13 cellular contexts compared by ENCODE assay signal in genomic region chr1:189131576-189131975, GRCh38.
DNase-seq lines count a peak whose midpoint lies in the region; FAIRE-seq and TF ChIP-seq lines count a peak whose summit lies in the region.
"Had no signal": no experiment of that assay in that cellular context is flagged by ENCODE, and none has a peak within 500 bp of the region (broad histone marks: within the 10 kb centered on the region; RNA-seq: fewer than 3 reads in every experiment).

No MANE protein-coding gene starts in this region.

- DNase-seq in D721Med (ENCODE audit: insufficient read length, low spot score) (no peak), HCEC 1CT (peak; percentile 56), adipocyte (ENCODE audit: low read depth) (peak; percentile 61), fibroblast of peridontal ligament (ENCODE audit: extremely low read depth) (peak; percentile 33), HEK293T (ENCODE audit: extremely low spot score) (no peak)
- DNase-seq in activated T-cell treated with anti-CD3 and anti-CD28 coated beads, Interleukin-2, amount 50 U/mL, for 1 hour = no peak
- DNase-seq in activated CD4-positive, alpha-beta T cell treated with anti-CD3 and anti-CD28 coated beads for 1 hour = no peak
- DNase-seq: BE2C, DND-41, H9, HFFc6 had no signal

- no peak for TF ChIP-seq CTCF in D721Med (IDR thresholded peaks at IDR 0.05; ENCODE audit: insufficient read depth, missing control alignments)

- CTCF ChIA-PET in HEK293T (lab: Yijun Ruan, JAX) = no interaction called here

- peaks cover 2% of the 10 kb centered on the region for H3K9me3 ChIP-seq in adipocyte (ENCODE audit: control insufficient read depth, low read length)
- H3K9me3 ChIP-seq: BE2C had no signal

- POLR2A ChIA-PET in HEK293T (lab: Yijun Ruan, JAX) = no interaction called here

- FAIRE-seq in D721Med (lab: Jason Lieb, UNC) = peak; percentile 82
- FAIRE-seq: A204.1 had no signal

- H3K4me3 ChIP-seq in adipocyte (ENCODE audit: low read length) = no peak overlapping the region
- H3K4me3 ChIP-seq: GM23338 had no signal

- no peaks in the 10 kb centered on the region for H3K27me3 ChIP-seq in adipocyte (replicated peaks; ENCODE audit: control insufficient read depth, insufficient read depth, low read length)
- H3K27me3 ChIP-seq: BE2C had no signal

- no peaks in the 10 kb centered on the region for H3K4me1 ChIP-seq in adipocyte (ENCODE audit: control insufficient read depth, insufficient read depth, low read length)
- H3K4me1 ChIP-seq: BE2C had no signal

- H3K36me3 ChIP-seq in adipocyte (ENCODE audit: control insufficient read depth, insufficient read depth, low read length, severe bottlenecking) = no peaks in the 10 kb centered on the region
- H3K36me3 ChIP-seq: BE2C had no signal

- H3K9ac ChIP-seq in adipocyte (ENCODE audit: low read length) = no peak overlapping the region

TF ChIP-seq in HEK293T, 16 proteins besides CTCF, POLR2A, EP300 and RAD21:
- no peak for TF ChIP-seq CTBP1 (IDR thresholded peaks at IDR 0.05; ENCODE audit: borderline replicate concordance)
- TF ChIP-seq SP1 (IDR thresholded peaks at IDR 0.05) = no peak

Comparison
In these comparisons a context has a peak if more than half of its experiments do, and no peak if none do; other contexts are left out.
1. DNase-seq: peak in HCEC 1CT (single experiment), adipocyte (single experiment) and fibroblast of peridontal ligament (single experiment); none in D721Med (single experiment), HEK293T (single experiment), activated T-cell treated with anti-CD3 and anti-CD28 coated beads, Interleukin-2, amount 50 U/mL, for 1 hour (single experiment) and activated CD4-positive, alpha-beta T cell treated with anti-CD3 and anti-CD28 coated beads for 1 hour (single experiment).